1 cellular context compared by ENCODE assay signal in genomic region chr20:16729565-16730460, GRCh38.
TF ChIP-seq lines count a peak whose summit lies in the region.

Gene SNRPB2, plus strand, starts transcription at chr20:16730026. Its CDS starts 1,677 bp downstream, at chr20:16731703.

TF ChIP-seq in K562, 482 proteins besides CTCF, POLR2A, EP300 and RAD21 (continued from another document and continues in another):
- TF ChIP-seq, protein P1, sequence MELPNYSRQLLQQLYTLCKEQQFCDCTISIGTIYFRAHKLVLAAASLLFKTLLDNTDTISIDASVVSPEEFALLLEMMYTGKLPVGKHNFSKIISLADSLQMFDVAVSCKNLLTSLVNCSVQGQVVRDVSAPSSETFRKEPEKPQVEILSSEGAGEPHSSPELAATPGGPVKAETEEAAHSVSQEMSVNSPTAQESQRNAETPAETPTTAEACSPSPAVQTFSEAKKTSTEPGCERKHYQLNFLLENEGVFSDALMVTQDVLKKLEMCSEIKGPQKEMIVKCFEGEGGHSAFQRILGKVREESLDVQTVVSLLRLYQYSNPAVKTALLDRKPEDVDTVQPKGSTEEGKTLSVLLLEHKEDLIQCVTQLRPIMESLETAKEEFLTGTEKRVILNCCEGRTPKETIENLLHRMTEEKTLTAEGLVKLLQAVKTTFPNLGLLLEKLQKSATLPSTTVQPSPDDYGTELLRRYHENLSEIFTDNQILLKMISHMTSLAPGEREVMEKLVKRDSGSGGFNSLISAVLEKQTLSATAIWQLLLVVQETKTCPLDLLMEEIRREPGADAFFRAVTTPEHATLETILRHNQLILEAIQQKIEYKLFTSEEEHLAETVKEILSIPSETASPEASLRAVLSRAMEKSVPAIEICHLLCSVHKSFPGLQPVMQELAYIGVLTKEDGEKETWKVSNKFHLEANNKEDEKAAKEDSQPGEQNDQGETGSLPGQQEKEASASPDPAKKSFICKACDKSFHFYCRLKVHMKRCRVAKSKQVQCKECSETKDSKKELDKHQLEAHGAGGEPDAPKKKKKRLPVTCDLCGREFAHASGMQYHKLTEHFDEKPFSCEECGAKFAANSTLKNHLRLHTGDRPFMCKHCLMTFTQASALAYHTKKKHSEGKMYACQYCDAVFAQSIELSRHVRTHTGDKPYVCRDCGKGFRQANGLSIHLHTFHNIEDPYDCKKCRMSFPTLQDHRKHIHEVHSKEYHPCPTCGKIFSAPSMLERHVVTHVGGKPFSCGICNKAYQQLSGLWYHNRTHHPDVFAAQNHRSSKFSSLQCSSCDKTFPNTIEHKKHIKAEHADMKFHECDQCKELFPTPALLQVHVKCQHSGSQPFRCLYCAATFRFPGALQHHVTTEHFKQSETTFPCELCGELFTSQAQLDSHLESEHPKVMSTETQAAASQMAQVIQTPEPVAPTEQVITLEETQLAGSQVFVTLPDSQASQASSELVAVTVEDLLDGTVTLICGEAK (IDR thresholded peaks at IDR 0.05): peak; percentile 95
- TF ChIP-seq, protein P1 (CRISPR knock-in tag; IDR thresholded peaks at IDR 0.05): no peak
- TF ChIP-seq SNIP1 (IDR thresholded peaks at IDR 0.05; ENCODE audit: low read depth) (no peak), ARID2 (IDR thresholded peaks at IDR 0.05) (no peak), FUS (optimal IDR thresholded peaks at IDR 0.05; ENCODE audit: low read depth, low read length) (no peak), CBX1 (IDR thresholded peaks at IDR 0.05; ENCODE audit: low read depth) (peak; percentile 46), ZNF668 (CRISPR knock-in tag; IDR thresholded peaks at IDR 0.05) (no peak), PHTF2 (CRISPR knock-in tag; IDR thresholded peaks at IDR 0.05) (no peak), MCM7 (IDR thresholded peaks at IDR 0.05) (no peak), RNF2 (IDR thresholded peaks at IDR 0.05) (no peak), ELF1 (tag; IDR thresholded peaks at IDR 0.05) (peak; percentile 99), CXXC5 (CRISPR knock-in tag; IDR thresholded peaks at IDR 0.05) (peak; percentile 49), FOXA1 (IDR thresholded peaks at IDR 0.05; ENCODE audit: borderline replicate concordance) (no peak), ZNF764 (CRISPR knock-in tag; IDR thresholded peaks at IDR 0.05; ENCODE audit: low read depth) (no peak), ILK (tag; IDR thresholded peaks at IDR 0.05; ENCODE audit: borderline replicate concordance, low read depth) (no peak), MCM3 (IDR thresholded peaks at IDR 0.05) (no peak), ILF3 (IDR thresholded peaks at IDR 0.05; ENCODE audit: borderline replicate concordance) (no peak), YBX1 (IDR thresholded peaks at IDR 0.05) (no peak), KLF16 (IDR thresholded peaks at IDR 0.05) (no peak), ZBTB33 (CRISPR knock-in tag; IDR thresholded peaks at IDR 0.05) (no peak), CEBPZ (IDR thresholded peaks at IDR 0.05; ENCODE audit: borderline replicate concordance, low read depth, low read length) (no peak), ZFPM2 (CRISPR knock-in tag; IDR thresholded peaks at IDR 0.05) (no peak), NFIC (IDR thresholded peaks at IDR 0.05) (no peak), FOXK1 (CRISPR knock-in tag; IDR thresholded peaks at IDR 0.05; ENCODE audit: borderline replicate concordance) (no peak), E2F3 (CRISPR knock-in tag; IDR thresholded peaks at IDR 0.05) (no peak), ZNF165 (CRISPR knock-in tag; IDR thresholded peaks at IDR 0.05; ENCODE audit: borderline replicate concordance) (no peak), TOE1 (IDR thresholded peaks at IDR 0.05; ENCODE audit: borderline replicate concordance) (0 out of 2 replicates have a peak, but pooled peaks have one; percentile 51), TOE1 (CRISPR knock-in tag; IDR thresholded peaks at IDR 0.05; ENCODE audit: borderline replicate concordance, low read depth) (no peak), NBN (IDR thresholded peaks at IDR 0.05; ENCODE audit: low read depth) (no peak; the same call in 1 of the 2 replicates), ZNF280B (CRISPR knock-in tag; IDR thresholded peaks at IDR 0.05) (no peak), TAF7 (tag; IDR thresholded peaks at IDR 0.05) (peak; percentile 61; the same call in 1 of the 2 replicates), SETDB1 (IDR thresholded peaks at IDR 0.05; ENCODE audit: low read length) (no peak), SIX5 (IDR thresholded peaks at IDR 0.05; ENCODE audit: borderline replicate concordance in 1 of 2, insufficient read depth in 1 of 2, low read depth in 1 of 2, low read length in 2 of 2) (peak; percentile 22 to 52; a peak in 1 of 4 replicates), CSDE1 (IDR thresholded peaks at IDR 0.05) (no peak), MECOM (CRISPR knock-in tag; IDR thresholded peaks at IDR 0.05) (no peak), ZNF79 (CRISPR knock-in tag; IDR thresholded peaks at IDR 0.05; ENCODE audit: low read depth) (no peak), TAF9B (IDR thresholded peaks at IDR 0.05; ENCODE audit: partially characterized antibody) (peak; percentile 75), PML (IDR thresholded peaks at IDR 0.05; ENCODE audit: low read length) (peak; percentile 42; the same call in 1 of the 2 replicates), NKRF (IDR thresholded peaks at IDR 0.05; ENCODE audit: borderline replicate concordance) (peak; percentile 70; the same call in 1 of the 2 replicates), BCOR (IDR thresholded peaks at IDR 0.05) (no peak), NCOR1 (IDR thresholded peaks at IDR 0.05) (no peak), HDAC3 (IDR thresholded peaks at IDR 0.05; ENCODE audit: borderline replicate concordance, partially characterized antibody) (no peak), ZBED1 (IDR thresholded peaks at IDR 0.05) (no peak), L3MBTL2 (IDR thresholded peaks at IDR 0.05) (peak; percentile 92), PCBP1 (IDR thresholded peaks at IDR 0.05; ENCODE audit: low read depth, low read length, poor library complexity, severe bottlenecking) (no peak)
- TF ChIP-seq, protein P2, sequence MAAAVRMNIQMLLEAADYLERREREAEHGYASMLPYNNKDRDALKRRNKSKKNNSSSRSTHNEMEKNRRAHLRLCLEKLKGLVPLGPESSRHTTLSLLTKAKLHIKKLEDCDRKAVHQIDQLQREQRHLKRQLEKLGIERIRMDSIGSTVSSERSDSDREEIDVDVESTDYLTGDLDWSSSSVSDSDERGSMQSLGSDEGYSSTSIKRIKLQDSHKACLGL (CRISPR knock-in tag; IDR thresholded peaks at IDR 0.05; ENCODE audit: borderline replicate concordance, poor library complexity, severe bottlenecking): no peak
- TF ChIP-seq, protein P3, sequence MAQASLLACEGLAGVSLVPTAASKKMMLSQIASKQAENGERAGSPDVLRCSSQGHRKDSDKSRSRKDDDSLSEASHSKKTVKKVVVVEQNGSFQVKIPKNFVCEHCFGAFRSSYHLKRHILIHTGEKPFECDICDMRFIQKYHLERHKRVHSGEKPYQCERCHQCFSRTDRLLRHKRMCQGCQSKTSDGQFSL (CRISPR knock-in tag; IDR thresholded peaks at IDR 0.05): no peak
- TF ChIP-seq, protein P3 (tag; IDR thresholded peaks at IDR 0.05): no peak
- TF ChIP-seq, protein P4, sequence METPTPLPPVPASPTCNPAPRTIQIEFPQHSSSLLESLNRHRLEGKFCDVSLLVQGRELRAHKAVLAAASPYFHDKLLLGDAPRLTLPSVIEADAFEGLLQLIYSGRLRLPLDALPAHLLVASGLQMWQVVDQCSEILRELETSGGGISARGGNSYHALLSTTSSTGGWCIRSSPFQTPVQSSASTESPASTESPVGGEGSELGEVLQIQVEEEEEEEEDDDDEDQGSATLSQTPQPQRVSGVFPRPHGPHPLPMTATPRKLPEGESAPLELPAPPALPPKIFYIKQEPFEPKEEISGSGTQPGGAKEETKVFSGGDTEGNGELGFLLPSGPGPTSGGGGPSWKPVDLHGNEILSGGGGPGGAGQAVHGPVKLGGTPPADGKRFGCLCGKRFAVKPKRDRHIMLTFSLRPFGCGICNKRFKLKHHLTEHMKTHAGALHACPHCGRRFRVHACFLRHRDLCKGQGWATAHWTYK (CRISPR knock-in tag; IDR thresholded peaks at IDR 0.05): peak; percentile 80; the same call in 1 of the 2 replicates
